ENCODE assay signal across 11 cellular contexts in genomic region chr1:234355782-234356510, GRCh38. TPM values are rescaled to one million over a fixed set of nuclear protein-coding genes. Genes with fewer than 3 reads are reported as not detected.
DNase-seq lines count a peak whose midpoint lies in the region; ATAC-seq and TF ChIP-seq lines count a peak whose summit lies in the region.
"Had no signal": no experiment of that assay in that cellular context is flagged by ENCODE, and none has a peak within 500 bp of the region (broad histone marks: within the 10 kb centered on the region; RNA-seq: fewer than 3 reads in every experiment).

No MANE protein-coding gene starts in this region.

- ATAC-seq in activated CD4-positive, CD25-positive, alpha-beta regulatory T cell treated with anti-CD3 and anti-CD28 coated beads, Interleukin-2, amount 50 U/mL, for 24 hours, result peak; percentile 71 to 78
- ATAC-seq in GM18517 (IDR thresholded peaks at IDR 0.05; ENCODE audit: unreplicated experiment), result peak; percentile 20
- ATAC-seq in mucosa of descending colon, result no peak
- no peak for ATAC-seq in HG03521 (IDR thresholded peaks at IDR 0.05; ENCODE audit: unreplicated experiment)
- ATAC-seq in WTC11, result no peak

- peaks cover 10% of the 10 kb centered on the region for H3K36me3 Mint-ChIP-seq in T-helper 2 cell treated with Interferon-gamma antibody and Interleukin-4, amounts not matched to agents 5 μg/mL and 100 μg/mL, for 36 hours (ENCODE audit: low read depth)
- H3K36me3 Mint-ChIP-seq in WTC11, result no peaks in the 10 kb centered on the region

- peaks cover 18% of the 10 kb centered on the region for H3K27me3 Mint-ChIP-seq in T-helper 2 cell treated with Interferon-gamma antibody and Interleukin-4, amounts not matched to agents 5 μg/mL and 100 μg/mL, for 36 hours (ENCODE audit: low read depth)
- H3K27me3 Mint-ChIP-seq in WTC11 (ENCODE audit: low read depth), result 0 out of 2 replicates have a peak, but pooled peaks cover 3% of the 10 kb centered on the region
- H3K27me3 Mint-ChIP-seq: progenitor cell of endocrine pancreas had no signal

- CTCF ChIA-PET in WTC11 (lab: Charles Lee), result no interaction called here

- intact Hi-C loops in mucosa of descending colon (cut with DNase I, micrococcal nuclease), result no loop called here

- no peaks in the 10 kb centered on the region for H3K9me3 Mint-ChIP-seq in T-helper 2 cell treated with Interferon-gamma antibody and Interleukin-4, amounts not matched to agents 5 μg/mL and 100 μg/mL, for 36 hours
- H3K9me3 Mint-ChIP-seq in WTC11, result no peaks in the 10 kb centered on the region

- peaks cover 23% of the 10 kb centered on the region for H3K4me1 Mint-ChIP-seq in T-helper 2 cell treated with Interferon-gamma antibody and Interleukin-4, amounts not matched to agents 5 μg/mL and 100 μg/mL, for 36 hours (ENCODE audit: low read depth)
- H3K4me1 Mint-ChIP-seq in WTC11, result peaks cover 6% of the 10 kb centered on the region

- no peaks in the 10 kb centered on the region for H3K36me3 ChIP-seq in mucosa of descending colon (ENCODE audit: low read depth)

- H3K4me1 ChIP-seq in mucosa of descending colon (ENCODE audit: low read depth), result no peaks in the 10 kb centered on the region

- POLR2A ChIA-PET in WTC11 (lab: Charles Lee), result no interaction called here

- peak overlapping the region; percentile 91 for H3K4me3 Mint-ChIP-seq in T-helper 2 cell treated with Interferon-gamma antibody and Interleukin-4, amounts not matched to agents 5 μg/mL and 100 μg/mL, for 36 hours
- H3K4me3 Mint-ChIP-seq in WTC11, result no peak overlapping the region

- H3K9me3 ChIP-seq in mucosa of descending colon, result no peaks in the 10 kb centered on the region

- TF ChIP-seq CTCF in mucosa of descending colon (IDR thresholded peaks at IDR 0.05) (no peak), WTC11 (IDR thresholded peaks at IDR 0.05) (no peak)

- H3K4me3 ChIP-seq in mucosa of descending colon, result peak overlapping the region; percentile 12

- no peak for DNase-seq in activated CD4-positive, CD25-positive, alpha-beta regulatory T cell (lab: John Stamatoyannopoulos, UW)
- no peak for DNase-seq in T-helper 2 cell treated with Interferon-gamma antibody and Interleukin-4, amounts not matched to agents 5 μg/mL and 100 μg/mL, for 36 hours (ENCODE audit: low spot score)
- DNase-seq in mucosa of descending colon (no peak), LoVo (ENCODE audit: low spot score) (no peak), WTC11 (ENCODE audit: low spot score) (no peak)
- DNase-seq: DND-41, NCI-H1048 had no signal

- H3K27ac Mint-ChIP-seq in T-helper 2 cell treated with Interferon-gamma antibody and Interleukin-4, amounts not matched to agents 5 μg/mL and 100 μg/mL, for 36 hours, result peak overlapping the region; percentile 55
- H3K27ac Mint-ChIP-seq in WTC11, result no peak overlapping the region
- H3K27ac Mint-ChIP-seq: progenitor cell of endocrine pancreas had no signal

TF ChIP-seq in WTC11, 78 proteins besides CTCF, POLR2A, EP300 and RAD21:
- TF ChIP-seq KAT7 (CRISPR knock-in tag; IDR thresholded peaks at IDR 0.05; ENCODE audit: borderline replicate concordance), result no peak
- no peak for TF ChIP-seq ATF3 (CRISPR knock-in tag; conservative IDR thresholded peaks at IDR 0.05)
- no peak for TF ChIP-seq NFE2L1 (CRISPR knock-in tag; IDR thresholded peaks at IDR 0.05)
- no peak for TF ChIP-seq FOXP4 (CRISPR knock-in tag; IDR thresholded peaks at IDR 0.05)
- no peak for TF ChIP-seq OVOL2 (CRISPR knock-in tag; IDR thresholded peaks at IDR 0.05; ENCODE audit: borderline replicate concordance)
- TF ChIP-seq ATF6 (CRISPR knock-in tag; IDR thresholded peaks at IDR 0.05), result no peak
- no peak for TF ChIP-seq SP1 (CRISPR knock-in tag; conservative IDR thresholded peaks at IDR 0.05)
- no peak for TF ChIP-seq ZNF671 (CRISPR knock-in tag; IDR thresholded peaks at IDR 0.05)
- TF ChIP-seq ARID4B (CRISPR knock-in tag; IDR thresholded peaks at IDR 0.05; ENCODE audit: borderline replicate concordance), result no peak
- no peak for TF ChIP-seq JAZF1 (CRISPR knock-in tag; IDR thresholded peaks at IDR 0.05)
- no peak for TF ChIP-seq ZNF138 (CRISPR knock-in tag; conservative IDR thresholded peaks at IDR 0.05)
- TF ChIP-seq MAX (CRISPR knock-in tag; IDR thresholded peaks at IDR 0.05), result no peak
- TF ChIP-seq NR2C2 (CRISPR knock-in tag; IDR thresholded peaks at IDR 0.05), result no peak
- no peak for TF ChIP-seq TP53 (CRISPR knock-in tag; IDR thresholded peaks at IDR 0.05)

RNA-seq across cellular contexts. Expression of gene COA6, which starts 17.3 kb away (rescaled TPM):
- total RNA-seq in mucosa of descending colon (10 to 100 TPM; 29.6 to 33.1 (median 29.8) TPM), WTC11 (2021) (41.6 to 47.9 TPM (median 44.3 TPM) in 3 replicates)

Comparison
In these comparisons a context has a peak if more than half of its experiments do, and no peak if none do; other contexts are left out.
1. ATAC-seq: peak in activated CD4-positive, CD25-positive, alpha-beta regulatory T cell treated with anti-CD3 and anti-CD28 coated beads, Interleukin-2, amount 50 U/mL, for 24 hours (2 of 2) and GM18517 (single experiment); none in mucosa of descending colon (single experiment), HG03521 (single experiment) and WTC11 (single experiment).